Comparison of ENCODE assay signal across 1 cellular context in the genomic region with DNA sequence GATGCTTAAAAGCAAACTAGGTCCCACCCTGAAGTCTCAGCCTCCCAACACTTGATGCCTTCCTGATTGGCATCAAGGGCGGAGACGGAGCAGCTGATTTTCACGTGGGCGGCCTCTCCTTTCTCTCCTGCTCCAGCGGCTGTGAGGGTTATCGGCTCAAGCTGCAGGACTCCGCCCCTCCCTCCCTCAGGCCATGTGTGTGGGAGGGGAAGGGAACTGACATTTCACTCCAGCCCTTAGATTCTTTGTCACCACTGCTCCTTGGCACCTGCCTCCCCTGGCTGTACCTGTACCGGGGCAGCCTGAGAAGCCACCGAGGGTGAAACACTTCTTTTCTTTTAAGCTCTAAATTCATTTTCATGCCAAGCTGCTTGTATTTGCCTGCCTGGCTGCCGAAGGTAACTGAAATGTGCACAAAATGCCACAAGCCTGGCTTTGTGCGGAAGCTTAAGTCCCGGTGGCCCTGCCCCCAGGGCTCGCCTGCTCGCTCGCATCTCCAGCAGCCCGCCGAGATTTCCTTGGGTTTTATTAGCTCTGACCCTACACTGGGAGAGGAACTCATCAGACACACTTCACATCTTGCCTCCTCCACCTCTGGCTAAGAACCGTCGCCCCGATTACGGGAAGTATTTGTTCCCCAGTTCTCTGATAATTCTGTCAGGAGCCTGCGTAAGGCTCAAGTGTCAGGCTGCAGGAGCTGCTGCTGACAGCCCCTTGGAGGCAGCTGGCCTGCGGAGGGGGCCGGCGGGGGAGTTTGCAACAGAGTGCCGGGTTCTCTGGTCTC.
TF ChIP-seq lines count a peak whose summit lies in the region.

No MANE protein-coding gene starts in this region.

TF ChIP-seq in WTC11, 78 proteins besides CTCF, POLR2A, EP300 and RAD21 (continued from another document):
- no peak for TF ChIP-seq E2F1 (CRISPR knock-in tag; IDR thresholded peaks at IDR 0.05)
- TF ChIP-seq, protein P1, sequence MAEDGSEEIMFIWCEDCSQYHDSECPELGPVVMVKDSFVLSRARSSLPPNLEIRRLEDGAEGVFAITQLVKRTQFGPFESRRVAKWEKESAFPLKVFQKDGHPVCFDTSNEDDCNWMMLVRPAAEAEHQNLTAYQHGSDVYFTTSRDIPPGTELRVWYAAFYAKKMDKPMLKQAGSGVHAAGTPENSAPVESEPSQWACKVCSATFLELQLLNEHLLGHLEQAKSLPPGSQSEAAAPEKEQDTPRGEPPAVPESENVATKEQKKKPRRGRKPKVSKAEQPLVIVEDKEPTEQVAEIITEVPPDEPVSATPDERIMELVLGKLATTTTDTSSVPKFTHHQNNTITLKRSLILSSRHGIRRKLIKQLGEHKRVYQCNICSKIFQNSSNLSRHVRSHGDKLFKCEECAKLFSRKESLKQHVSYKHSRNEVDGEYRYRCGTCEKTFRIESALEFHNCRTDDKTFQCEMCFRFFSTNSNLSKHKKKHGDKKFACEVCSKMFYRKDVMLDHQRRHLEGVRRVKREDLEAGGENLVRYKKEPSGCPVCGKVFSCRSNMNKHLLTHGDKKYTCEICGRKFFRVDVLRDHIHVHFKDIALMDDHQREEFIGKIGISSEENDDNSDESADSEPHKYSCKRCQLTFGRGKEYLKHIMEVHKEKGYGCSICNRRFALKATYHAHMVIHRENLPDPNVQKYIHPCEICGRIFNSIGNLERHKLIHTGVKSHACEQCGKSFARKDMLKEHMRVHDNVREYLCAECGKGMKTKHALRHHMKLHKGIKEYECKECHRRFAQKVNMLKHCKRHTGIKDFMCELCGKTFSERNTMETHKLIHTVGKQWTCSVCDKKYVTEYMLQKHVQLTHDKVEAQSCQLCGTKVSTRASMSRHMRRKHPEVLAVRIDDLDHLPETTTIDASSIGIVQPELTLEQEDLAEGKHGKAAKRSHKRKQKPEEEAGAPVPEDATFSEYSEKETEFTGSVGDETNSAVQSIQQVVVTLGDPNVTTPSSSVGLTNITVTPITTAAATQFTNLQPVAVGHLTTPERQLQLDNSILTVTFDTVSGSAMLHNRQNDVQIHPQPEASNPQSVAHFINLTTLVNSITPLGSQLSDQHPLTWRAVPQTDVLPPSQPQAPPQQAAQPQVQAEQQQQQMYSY (CRISPR knock-in tag; IDR thresholded peaks at IDR 0.05) = peak; percentile 74
TF ChIP-seq in WTC11: peak in this region for 5.
